19 cellular contexts compared by ENCODE assay signal in genomic region chr7:30989008-30989823, GRCh38. TPM values are rescaled to one million over a fixed set of nuclear protein-coding genes. Genes with fewer than 3 reads are reported as not detected.
A peak's percentile ranks its signal among the peaks of the same experiment; 100 is the strongest.
DNase-seq lines count a peak whose midpoint lies in the region; ATAC-seq, FAIRE-seq and TF ChIP-seq lines count a peak whose summit lies in the region.
"Had no signal": no experiment of that assay in that cellular context is flagged by ENCODE, and none has a peak within 500 bp of the region (broad histone marks: within the 10 kb centered on the region; RNA-seq: fewer than 3 reads in every experiment).

No MANE protein-coding gene starts in this region.

- no peaks in the 10 kb centered on the region for H3K36me3 ChIP-seq in H7 (replicated peaks; ENCODE audit: control insufficient read depth, insufficient read depth, low read length)
- H3K36me3 ChIP-seq in PC-9 (ENCODE audit: low read depth): no peaks in the 10 kb centered on the region
- H3K36me3 ChIP-seq in H1 (ENCODE audit: control insufficient read depth in 2 of 4, insufficient read depth in 4 of 4, low read length in 3 of 4): no peaks in the 10 kb centered on the region; a peak in 1 of 8 replicates
- no peaks in the 10 kb centered on the region for H3K36me3 ChIP-seq in neuronal stem cell (replicated peaks in 1 of 2; ENCODE audit: control insufficient read depth in 2 of 2, insufficient read depth in 2 of 2, low read length in 2 of 2)
- no peaks in the 10 kb centered on the region for H3K36me3 ChIP-seq in left lung
- H3K36me3 ChIP-seq: HAP-1 had no signal

- no peak for ATAC-seq in left lung
- ATAC-seq in stimulated activated effector memory CD8-positive, alpha-beta T cell treated with anti-CD3 and anti-CD28 coated beads, Interleukin-12 subunit alpha, Interleukin-12 subunit beta, amount 100 ng/mL, for 72 hours: no peak

- no TSS peak for BruUV-seq in PC-9 (replicated peaks; lab: Mats Ljungman, UMichigan)

- WGBS in H1 (ENCODE audit: extremely low coverage in 1 of 2, insufficient coverage in 1 of 2, insufficient read length in 1 of 2, insufficient replicate concordance in 2 of 2, low coverage in 1 of 2, low lambda C conversion rate in 2 of 2, missing lambda C conversion rate in 1 of 2), 2 experiments: 81% methylated on average over 16 of the region's 16 CpGs; no CpG with 5 or more reads in 1 of the 2 experiments
- WGBS in neuronal stem cell (ENCODE audit: extremely low coverage in 2 of 2, insufficient read length in 2 of 2, insufficient replicate concordance in 1 of 2), 2 donors: no CpG with 5 or more reads among the region's 16 CpGs

- no peak overlapping the region for H3K4me3 ChIP-seq in H7 (ENCODE audit: insufficient read depth, low read depth, low read length)
- no peak overlapping the region for H3K4me3 ChIP-seq in PC-9
- H3K4me3 ChIP-seq in H1 (ENCODE audit: extremely low read depth in 1 of 4, insufficient read depth in 2 of 4, low read depth in 3 of 4, low read length in 4 of 4): no peak overlapping the region
- no peak overlapping the region for H3K4me3 ChIP-seq in neuronal stem cell (ENCODE audit: low read length in 2 of 2)
- no peak overlapping the region for H3K4me3 ChIP-seq in left lung
- H3K4me3 ChIP-seq: HAP-1 had no signal

- H2BK20ac ChIP-seq in H1 (ENCODE audit: low read length): peak overlapping the region; percentile 86; the same call in 1 of the 2 replicates

- intact Hi-C loops in PC-9 (cut with micrococcal nuclease; ENCODE audit: unreplicated experiment): no loop called here
- intact Hi-C loops in left lung (cut with DNase I): loop anchor here (5.0 to 10.0 kb wide), 2 partner anchors 126 to 133 kb away; no protein-coding TSS in a partner anchor

- DNase-seq in H7 (peak; percentile 65), PC-9 (no peak), H1 (ENCODE audit: low read depth in 1 of 2, low spot score in 2 of 2) (no peak), neuronal stem cell (ENCODE audit: low spot score) (no peak), left lung (no peak), ureter (ENCODE audit: low spot score) (no peak)
- DNase-seq in stimulated activated effector memory CD8-positive, alpha-beta T cell treated with anti-CD3 and anti-CD28 coated beads, Interleukin-12 subunit alpha, Interleukin-12 subunit beta, amount 100 ng/mL, for 72 hours (ENCODE audit: low spot score in 2 of 2): no peak
- no peak for DNase-seq in T-helper 2 cell treated with Interferon-gamma antibody and Interleukin-4, amounts not matched to agents 5 μg/mL and 100 μg/mL, for 36 hours (ENCODE audit: low spot score)
- DNase-seq: ACHN, AML-193, EL, KBM-7, NCI-H1436 treated with DMSO at 0.1 percent for 48 hours, NCI-H2029 treated with DMSO at 0.1 percent for 48 hours, NCI-H446 treated with DMSO at 0.1 percent for 48 hours, NCI-H774 had no signal

- TF ChIP-seq EP300 in H1 (IDR thresholded peaks at IDR 0.05; ENCODE audit: borderline replicate concordance in 1 of 2, low read depth in 2 of 2, low read length in 2 of 2): no peak

- H2AFZ ChIP-seq in PC-9: no peak overlapping the region
- H2AFZ ChIP-seq in H1 (ENCODE audit: low read length): no peak overlapping the region
- no peak overlapping the region for H2AFZ ChIP-seq in neuronal stem cell (ENCODE audit: low read length)

- H3K9me3 Mint-ChIP-seq in stimulated activated effector memory CD8-positive, alpha-beta T cell treated with anti-CD3 and anti-CD28 coated beads, Interleukin-12 subunit alpha, Interleukin-12 subunit beta, amount 100 ng/mL, for 72 hours: no peaks in the 10 kb centered on the region
- no peaks in the 10 kb centered on the region for H3K9me3 Mint-ChIP-seq in T-helper 2 cell treated with Interferon-gamma antibody and Interleukin-4, amounts not matched to agents 5 μg/mL and 100 μg/mL, for 36 hours

- H3K4me1 Mint-ChIP-seq in stimulated activated effector memory CD8-positive, alpha-beta T cell treated with anti-CD3 and anti-CD28 coated beads, Interleukin-12 subunit alpha, Interleukin-12 subunit beta, amount 100 ng/mL, for 72 hours: peaks cover 16% of the 10 kb centered on the region
- peaks cover 2% of the 10 kb centered on the region for H3K4me1 Mint-ChIP-seq in T-helper 2 cell treated with Interferon-gamma antibody and Interleukin-4, amounts not matched to agents 5 μg/mL and 100 μg/mL, for 36 hours (ENCODE audit: low read depth)

- no peak overlapping the region for H3K14ac ChIP-seq in H1 (ENCODE audit: insufficient read length)
- H3K14ac ChIP-seq in neuronal stem cell (ENCODE audit: low read length): peak overlapping the region; percentile 59

- no peak overlapping the region; the same call in 1 of the 2 replicates for H2AK5ac ChIP-seq in H1 (ENCODE audit: low read depth, low read length)
- peak overlapping the region; percentile 73 for H2AK5ac ChIP-seq in neuronal stem cell (ENCODE audit: low read depth, low read length)

- H2BK15ac ChIP-seq in H1 (ENCODE audit: low read length) (peak overlapping the region; percentile 92; the same call in 1 of the 2 replicates), neuronal stem cell (ENCODE audit: low read length) (peak overlapping the region; percentile 68)

- H3K9me2 ChIP-seq in PC-9 (ENCODE audit: insufficient read depth): no peaks in the 10 kb centered on the region

- H3K4me1 ChIP-seq in PC-9 (replicated peaks; ENCODE audit: insufficient read depth) (peaks cover 12% of the 10 kb centered on the region), H1 (replicated peaks in 1 of 4; ENCODE audit: control insufficient read depth in 3 of 4, insufficient read depth in 4 of 4, low read length in 3 of 4) (peaks cover 13 to 49% (median 38%) of the 10 kb centered on the region in 4 experiments), neuronal stem cell (ENCODE audit: control insufficient read depth in 2 of 2, insufficient read depth in 1 of 2, low read depth in 1 of 2, low read length in 2 of 2) (peaks cover 0 to 27% of the 10 kb centered on the region in 2 donors), left lung (peaks cover 0 to 7% of the 10 kb centered on the region in 2 donors)

- H3K4me3 Mint-ChIP-seq in stimulated activated effector memory CD8-positive, alpha-beta T cell treated with anti-CD3 and anti-CD28 coated beads, Interleukin-12 subunit alpha, Interleukin-12 subunit beta, amount 100 ng/mL, for 72 hours: no peak overlapping the region
- no peak overlapping the region for H3K4me3 Mint-ChIP-seq in T-helper 2 cell treated with Interferon-gamma antibody and Interleukin-4, amounts not matched to agents 5 μg/mL and 100 μg/mL, for 36 hours
- H3K4me3 Mint-ChIP-seq: CD14-positive monocyte had no signal

- H3K27ac Mint-ChIP-seq in stimulated activated effector memory CD8-positive, alpha-beta T cell treated with anti-CD3 and anti-CD28 coated beads, Interleukin-12 subunit alpha, Interleukin-12 subunit beta, amount 100 ng/mL, for 72 hours: no peak overlapping the region
- no peak overlapping the region for H3K27ac Mint-ChIP-seq in T-helper 2 cell treated with Interferon-gamma antibody and Interleukin-4, amounts not matched to agents 5 μg/mL and 100 μg/mL, for 36 hours

- no peaks in the 10 kb centered on the region for H3F3A ChIP-seq in PC-9 (ENCODE audit: insufficient read depth, low read depth)

- H3K23ac ChIP-seq in H1 (ENCODE audit: insufficient read length): no peak overlapping the region
- H3K23ac ChIP-seq in neuronal stem cell (ENCODE audit: low read depth, low read length, poor library complexity): peak overlapping the region; percentile 86

- H3K9me3 ChIP-seq in PC-9 (ENCODE audit: insufficient read depth, low read depth) (no peaks in the 10 kb centered on the region), H1 (ENCODE audit: insufficient read depth in 2 of 2, low read depth in 1 of 2, low read length in 1 of 2) (peaks cover 2 to 3% of the 10 kb centered on the region in 2 experiments; a peak in 1 of 4 replicates), neuronal stem cell (replicated peaks in 1 of 2; ENCODE audit: control insufficient read depth in 2 of 2, insufficient read depth in 1 of 2, low read depth in 1 of 2, low read length in 2 of 2) (peaks cover 0 to 2% of the 10 kb centered on the region in 2 donors), left lung (no peaks in the 10 kb centered on the region)
- H3K9me3 ChIP-seq: HAP-1 had no signal

- CTCF ChIA-PET in PC-9 (lab: Charles Lee) (interaction anchor here (0.5 to 0.7 kb wide), 2 partner anchors 143 to 146 kb away, joined by 3 read pairs; no protein-coding TSS in a partner anchor), H1 (lab: Charles Lee; ENCODE audit: partially characterized antibody) (interaction anchor here (0.6 to 18.9 kb wide), 16 partner anchors 10 to 242 kb away, joined by 3 to 517 read pairs (median 4); partner anchors contain the start of gene ADCYAP1R1)

- TF ChIP-seq POLR2A in H1 (IDR thresholded peaks at IDR 0.05; ENCODE audit: control extremely low read depth in 1 of 2, low read depth in 2 of 2, low read length in 2 of 2): no peak

- H3K79me2 ChIP-seq in PC-9 (ENCODE audit: low read depth) (no peaks in the 10 kb centered on the region), H1 (ENCODE audit: control insufficient read depth in 1 of 2, insufficient read depth in 2 of 2, low read length in 2 of 2) (no peaks in the 10 kb centered on the region)

- H3K9ac ChIP-seq in H1 (replicated peaks in 1 of 4; ENCODE audit: extremely low read depth in 1 of 4, low read depth in 3 of 4, low read length in 3 of 4) (no peak overlapping the region), neuronal stem cell (ENCODE audit: low read depth, low read length, poor library complexity) (peak overlapping the region; percentile 22)

- no peak overlapping the region for H4K5ac ChIP-seq in H1 (ENCODE audit: insufficient read length, low read depth, low read length)

- FAIRE-seq in H1 (lab: Jason Lieb, UNC): no peak

- peak overlapping the region; percentile 6; the same call in 1 of the 2 replicates for H2BK5ac ChIP-seq in H1 (ENCODE audit: low read depth, low read length)
- H2BK5ac ChIP-seq in neuronal stem cell (ENCODE audit: low read length): peak overlapping the region; percentile 83

- no peak overlapping the region for H4K8ac ChIP-seq in H1 (ENCODE audit: extremely low read depth, insufficient read depth, low read length)
- no peak overlapping the region for H4K8ac ChIP-seq in neuronal stem cell (ENCODE audit: low read depth, low read length)

- H3K18ac ChIP-seq in H1 (ENCODE audit: extremely low read depth, low read length) (peak overlapping the region; percentile 17), neuronal stem cell (ENCODE audit: low read length) (peak overlapping the region; percentile 74)

- H3K27me3 Mint-ChIP-seq in T-helper 2 cell treated with Interferon-gamma antibody and Interleukin-4, amounts not matched to agents 5 μg/mL and 100 μg/mL, for 36 hours (ENCODE audit: low read depth): peaks cover 21% of the 10 kb centered on the region

- no peak overlapping the region for H3K4ac ChIP-seq in H1 (replicated peaks; ENCODE audit: insufficient read length, low read depth, low read length)
- no peak overlapping the region for H3K4ac ChIP-seq in neuronal stem cell (ENCODE audit: low read length)

- H3K27me3 ChIP-seq in H7 (ENCODE audit: control insufficient read depth, insufficient read depth, low read length) (peaks cover 4% of the 10 kb centered on the region), PC-9 (ENCODE audit: insufficient read depth, low read depth) (0 out of 2 replicates have a peak, but pooled peaks cover 4% of the 10 kb centered on the region), H1 (replicated peaks in 1 of 4; ENCODE audit: control insufficient read depth in 3 of 4, extremely low read depth in 1 of 4, insufficient read depth in 3 of 4, low read length in 3 of 4) (peaks cover 0 to 7% (median 2%) of the 10 kb centered on the region in 4 experiments; a peak in 3 of 7 replicates), neuronal stem cell (ENCODE audit: control insufficient read depth in 3 of 3, insufficient read depth in 3 of 3, low read depth in 1 of 3, low read length in 3 of 3) (peaks cover 0 to 21% (median 15%) of the 10 kb centered on the region in 3 experiments), left lung (peaks cover 0 to 9% of the 10 kb centered on the region in 2 donors)

- no peaks in the 10 kb centered on the region for H4K20me1 ChIP-seq in PC-9 (ENCODE audit: insufficient read depth)
- no peaks in the 10 kb centered on the region for H4K20me1 ChIP-seq in H1 (replicated peaks in 1 of 2; ENCODE audit: control insufficient read depth in 1 of 2, insufficient read depth in 2 of 2, low read length in 2 of 2)

- H3K56ac ChIP-seq in H1 (replicated peaks; ENCODE audit: insufficient read length, low read depth, low read length): no peak overlapping the region

- no peaks in the 10 kb centered on the region for H3K79me1 ChIP-seq in H1 (ENCODE audit: low read depth, low read length)
- no peaks in the 10 kb centered on the region for H3K79me1 ChIP-seq in neuronal stem cell (ENCODE audit: low read depth, low read length)

- no peak overlapping the region for H3K27ac ChIP-seq in PC-9
- no peak overlapping the region for H3K27ac ChIP-seq in H1 (ENCODE audit: low read depth, low read length)
- H3K27ac ChIP-seq in neuronal stem cell (replicated peaks; ENCODE audit: low read length): no peak overlapping the region
- H3K27ac ChIP-seq in left lung: no peak overlapping the region

- no peaks in the 10 kb centered on the region for H3K36me3 Mint-ChIP-seq in stimulated activated effector memory CD8-positive, alpha-beta T cell treated with anti-CD3 and anti-CD28 coated beads, Interleukin-12 subunit alpha, Interleukin-12 subunit beta, amount 100 ng/mL, for 72 hours
- no peaks in the 10 kb centered on the region for H3K36me3 Mint-ChIP-seq in T-helper 2 cell treated with Interferon-gamma antibody and Interleukin-4, amounts not matched to agents 5 μg/mL and 100 μg/mL, for 36 hours (ENCODE audit: low read depth)
- H3K36me3 Mint-ChIP-seq: CD14-positive monocyte had no signal

- H3K23me2 ChIP-seq in H1 (ENCODE audit: low read depth, low read length): peaks cover 5% of the 10 kb centered on the region

- POLR2A ChIA-PET in PC-9 (lab: Charles Lee; ENCODE audit: unreplicated experiment) (no interaction called here), H1 (lab: Charles Lee; ENCODE audit: partially characterized antibody) (interaction anchor here (1.4 to 1.5 kb wide), 2 partner anchors 12 to 18 kb away, joined by 3 to 5 read pairs; no protein-coding TSS in a partner anchor)

- no peak for TF ChIP-seq RAD21 in H1 (IDR thresholded peaks at IDR 0.05 in 1 of 2, conservative IDR thresholded peaks at IDR 0.05 in 1 of 2; ENCODE audit: low read depth in 2 of 2, low read length in 2 of 2)

- H2BK12ac ChIP-seq in H1 (ENCODE audit: low read depth, low read length): peak overlapping the region; percentile 98; the same call in 1 of the 2 replicates
- H2BK12ac ChIP-seq in neuronal stem cell (ENCODE audit: low read length): peak overlapping the region; percentile 87

- H2BK120ac ChIP-seq in H1 (replicated peaks; ENCODE audit: low read depth, low read length): no peak overlapping the region
- no peak overlapping the region for H2BK120ac ChIP-seq in neuronal stem cell (ENCODE audit: low read depth, low read length)

- TF ChIP-seq CTCF in PC-9 (conservative IDR thresholded peaks at IDR 0.05) (no peak), H1 (IDR thresholded peaks at IDR 0.05; ENCODE audit: control extremely low read depth in 1 of 3, insufficient read depth in 1 of 3, low read depth in 1 of 3, low read length in 3 of 3) (no peak), left lung (IDR thresholded peaks at IDR 0.05) (no peak)

- H4K91ac ChIP-seq in H1 (replicated peaks; ENCODE audit: insufficient read length, low read length) (peak overlapping the region; percentile 49), neuronal stem cell (ENCODE audit: low read depth, low read length, poor library complexity) (peak overlapping the region; percentile 35)

- H3K4me2 ChIP-seq in PC-9: peak overlapping the region; percentile 47
- H3K4me2 ChIP-seq in H1 (ENCODE audit: insufficient read depth in 1 of 2, low read depth in 2 of 2, low read length in 2 of 2): peak overlapping the region in 1 of 2 experiments; percentile 22; a peak in 1 of 4 replicates
- no peak overlapping the region for H3K4me2 ChIP-seq in neuronal stem cell (ENCODE audit: insufficient read depth, low read length, poor library complexity, severe bottlenecking)

RNA-seq across cellular contexts. Expression of gene GHRHR, which starts 25.5 kb away (rescaled TPM):
- 1.9 and 2.7 TPM in 2 replicates for total RNA-seq in H7 (2014; rRNA removed; shearing (Covaris generic))
- not detected in 2 replicates for total RNA-seq in PC-9 (2021)
- total RNA-seq in H1 (2021; fragmentation: NEBNext Ultra II Directional; extraction: Animal tissue kit (Norgen Biotek cat#: 25700)): 6.1 and 6.5 TPM in 2 replicates
- polyA plus RNA-seq in H1 (2011; rRNA removed): 0.60 and 1.6 TPM in 2 replicates
- 1.6 TPM for polyA plus RNA-seq in H1 (2011; cell fraction: cytosol; rRNA removed)
- polyA plus RNA-seq in H1 (2011; cell fraction: nucleus; rRNA removed): 3.8 TPM
- 2.5 to 5.9 TPM (median 4.4 TPM) in 4 replicates for polyA plus RNA-seq in H1 (2012, experiment 1 of 2)
- polyA plus RNA-seq in H1 (2012, experiment 2 of 2): not detected
- polyA plus RNA-seq in H1 (2013, experiment 1 of 2): 4.7 TPM
- polyA plus RNA-seq in H1 (2013, experiment 2 of 2): 6.5 TPM
- polyA minus RNA-seq in H1 (2011; rRNA and poly(A)+ RNA removed): 1.1 and 3.1 TPM in 2 replicates
- polyA minus RNA-seq in H1 (2011; cell fraction: cytosol; rRNA and poly(A)+ RNA removed): 10.3 TPM
- polyA minus RNA-seq in H1 (2011; cell fraction: nucleus; rRNA and poly(A)+ RNA removed): 5.1 TPM
- 0.39 TPM for polyA plus RNA-seq in neuronal stem cell (2013, experiment 1 of 2)
- 0.08 TPM for polyA plus RNA-seq in neuronal stem cell (2013, experiment 2 of 2)
- total RNA-seq in left lung: not detected
- not detected for total RNA-seq in ureter
- total RNA-seq: SK-MEL-5 had no signal
- polyA plus RNA-seq: CD14-positive monocyte had no signal
